ENCODE assay signal across 1 cellular context in the genomic region with DNA sequence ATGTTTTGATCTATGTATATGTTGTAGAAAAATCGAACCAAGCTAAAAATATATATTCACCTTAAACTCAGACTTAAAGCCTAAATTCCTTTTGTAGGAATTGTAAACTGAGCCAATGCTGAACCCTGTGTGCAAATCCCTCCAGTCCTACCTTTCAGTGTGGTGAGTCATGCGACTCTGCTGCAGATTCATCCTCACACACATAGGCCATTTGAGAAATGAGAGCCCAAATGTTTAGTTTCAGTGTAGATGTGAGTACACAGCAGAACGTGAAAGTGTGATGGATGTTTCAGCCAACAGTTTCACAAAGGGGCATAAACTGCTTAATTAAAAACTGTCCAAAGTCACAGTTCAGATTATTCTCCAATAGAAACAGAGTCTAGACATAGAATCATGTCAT.
TF ChIP-seq lines count a peak whose summit lies in the region.

No MANE protein-coding gene starts in this region.

TF ChIP-seq in SK-N-SH treated with all-trans-retinoic acid at 6 μM for 48 hours, 23 proteins besides CTCF, POLR2A, EP300 and RAD21:
- TF ChIP-seq, protein P1, sequence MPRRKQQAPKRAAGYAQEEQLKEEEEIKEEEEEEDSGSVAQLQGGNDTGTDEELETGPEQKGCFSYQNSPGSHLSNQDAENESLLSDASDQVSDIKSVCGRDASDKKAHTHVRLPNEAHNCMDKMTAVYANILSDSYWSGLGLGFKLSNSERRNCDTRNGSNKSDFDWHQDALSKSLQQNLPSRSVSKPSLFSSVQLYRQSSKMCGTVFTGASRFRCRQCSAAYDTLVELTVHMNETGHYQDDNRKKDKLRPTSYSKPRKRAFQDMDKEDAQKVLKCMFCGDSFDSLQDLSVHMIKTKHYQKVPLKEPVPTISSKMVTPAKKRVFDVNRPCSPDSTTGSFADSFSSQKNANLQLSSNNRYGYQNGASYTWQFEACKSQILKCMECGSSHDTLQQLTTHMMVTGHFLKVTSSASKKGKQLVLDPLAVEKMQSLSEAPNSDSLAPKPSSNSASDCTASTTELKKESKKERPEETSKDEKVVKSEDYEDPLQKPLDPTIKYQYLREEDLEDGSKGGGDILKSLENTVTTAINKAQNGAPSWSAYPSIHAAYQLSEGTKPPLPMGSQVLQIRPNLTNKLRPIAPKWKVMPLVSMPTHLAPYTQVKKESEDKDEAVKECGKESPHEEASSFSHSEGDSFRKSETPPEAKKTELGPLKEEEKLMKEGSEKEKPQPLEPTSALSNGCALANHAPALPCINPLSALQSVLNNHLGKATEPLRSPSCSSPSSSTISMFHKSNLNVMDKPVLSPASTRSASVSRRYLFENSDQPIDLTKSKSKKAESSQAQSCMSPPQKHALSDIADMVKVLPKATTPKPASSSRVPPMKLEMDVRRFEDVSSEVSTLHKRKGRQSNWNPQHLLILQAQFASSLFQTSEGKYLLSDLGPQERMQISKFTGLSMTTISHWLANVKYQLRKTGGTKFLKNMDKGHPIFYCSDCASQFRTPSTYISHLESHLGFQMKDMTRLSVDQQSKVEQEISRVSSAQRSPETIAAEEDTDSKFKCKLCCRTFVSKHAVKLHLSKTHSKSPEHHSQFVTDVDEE (CRISPR knock-in tag; IDR thresholded peaks at IDR 0.05): no peak
- TF ChIP-seq ISL1 (CRISPR knock-in tag; IDR thresholded peaks at IDR 0.05) (no peak), PPARA (CRISPR knock-in tag; IDR thresholded peaks at IDR 0.05; ENCODE audit: borderline replicate concordance) (no peak), TCF4 (CRISPR knock-in tag; IDR thresholded peaks at IDR 0.05; ENCODE audit: borderline replicate concordance) (no peak), ZC3H10 (CRISPR knock-in tag; IDR thresholded peaks at IDR 0.05) (no peak), CSDC2 (CRISPR knock-in tag; IDR thresholded peaks at IDR 0.05) (no peak), ZNF70 (CRISPR knock-in tag; IDR thresholded peaks at IDR 0.05) (no peak), ZNF8 (CRISPR knock-in tag; IDR thresholded peaks at IDR 0.05) (no peak), TOX (CRISPR knock-in tag; IDR thresholded peaks at IDR 0.05; ENCODE audit: borderline replicate concordance) (no peak), RARB (CRISPR knock-in tag; IDR thresholded peaks at IDR 0.05) (no peak)
- TF ChIP-seq, protein P2, sequence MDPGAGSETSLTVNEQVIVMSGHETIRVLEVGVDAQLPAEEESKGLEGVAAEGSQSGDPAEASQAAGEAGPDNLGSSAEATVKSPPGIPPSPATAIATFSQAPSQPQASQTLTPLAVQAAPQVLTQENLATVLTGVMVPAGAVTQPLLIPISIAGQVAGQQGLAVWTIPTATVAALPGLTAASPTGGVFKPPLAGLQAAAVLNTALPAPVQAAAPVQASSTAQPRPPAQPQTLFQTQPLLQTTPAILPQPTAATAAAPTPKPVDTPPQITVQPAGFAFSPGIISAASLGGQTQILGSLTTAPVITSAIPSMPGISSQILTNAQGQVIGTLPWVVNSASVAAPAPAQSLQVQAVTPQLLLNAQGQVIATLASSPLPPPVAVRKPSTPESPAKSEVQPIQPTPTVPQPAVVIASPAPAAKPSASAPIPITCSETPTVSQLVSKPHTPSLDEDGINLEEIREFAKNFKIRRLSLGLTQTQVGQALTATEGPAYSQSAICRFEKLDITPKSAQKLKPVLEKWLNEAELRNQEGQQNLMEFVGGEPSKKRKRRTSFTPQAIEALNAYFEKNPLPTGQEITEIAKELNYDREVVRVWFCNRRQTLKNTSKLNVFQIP (CRISPR knock-in tag; IDR thresholded peaks at IDR 0.05; ENCODE audit: borderline replicate concordance, low read depth): no peak
